8 cellular contexts compared by ENCODE assay signal in the genomic region with DNA sequence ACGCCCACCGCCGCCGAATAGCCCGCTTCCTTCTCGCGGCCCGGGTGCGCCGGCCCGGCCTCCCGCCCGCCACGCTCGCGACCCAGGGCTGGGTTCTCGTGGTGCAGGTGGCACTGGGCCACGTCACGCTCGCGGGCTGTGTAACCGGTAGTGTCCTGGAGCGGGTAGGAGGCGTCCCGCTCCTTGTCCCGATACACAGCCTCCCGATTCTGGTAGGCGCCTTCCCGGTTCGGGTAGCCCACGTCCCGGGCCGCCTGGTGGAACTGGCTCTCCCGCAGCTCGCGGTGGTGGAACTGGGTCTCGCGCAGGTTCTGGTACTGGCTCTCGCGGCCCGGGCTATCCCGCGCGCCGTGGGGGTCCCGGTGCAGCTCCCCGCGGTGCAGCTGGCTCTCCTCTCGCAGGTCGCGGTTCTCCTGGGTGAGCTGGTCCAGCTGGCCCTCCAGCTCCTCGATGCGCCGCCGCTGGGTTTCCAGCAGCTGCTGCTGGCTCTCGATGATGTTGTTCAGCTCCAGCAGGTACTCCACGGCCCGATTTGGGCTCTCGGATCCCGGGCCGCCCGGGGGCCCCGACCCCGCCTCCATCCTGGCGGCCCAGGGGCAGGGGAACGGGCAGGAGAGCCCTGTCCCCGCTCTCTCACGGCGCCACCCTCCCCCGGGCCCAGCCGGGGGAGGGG. TPM values are rescaled to one million over a fixed set of nuclear protein-coding genes. Genes with fewer than 3 reads are reported as not detected.
DNase-seq lines count a peak whose midpoint lies in the region; ATAC-seq lines count a peak whose summit lies in the region.

No MANE protein-coding gene starts in this region.

- peaks cover 6% of the 10 kb centered on the region for H3K4me1 Mint-ChIP-seq in T-helper 2 cell treated with Interferon-gamma antibody and Interleukin-4, amounts not matched to agents 5 μg/mL and 100 μg/mL, for 36 hours (ENCODE audit: low read depth)
- peaks cover 12% of the 10 kb centered on the region for H3K4me1 Mint-ChIP-seq in activated naive CD8-positive, alpha-beta T cell treated with anti-CD3 and anti-CD28 coated beads, Interleukin-2, amount 50 U/mL, for 24 hours

- peaks cover 0 to 5% (median 2%) of the 10 kb centered on the region in 5 donors for H3K9me3 ChIP-seq in subcutaneous abdominal adipose tissue (ENCODE audit: control insufficient read depth in 5 of 5, low read length in 5 of 5)

- H3K27me3 ChIP-seq in subcutaneous abdominal adipose tissue (ENCODE audit: control insufficient read depth in 5 of 5, insufficient read depth in 4 of 5, low read length in 5 of 5) = peaks cover 25 to 66% (median 48%) of the 10 kb centered on the region in 5 donors

- H3K27me3 Mint-ChIP-seq in T-helper 2 cell treated with Interferon-gamma antibody and Interleukin-4, amounts not matched to agents 5 μg/mL and 100 μg/mL, for 36 hours (ENCODE audit: low read depth) = peaks cover 65% of the 10 kb centered on the region
- peaks cover 47% of the 10 kb centered on the region for H3K27me3 Mint-ChIP-seq in activated naive CD8-positive, alpha-beta T cell treated with anti-CD3 and anti-CD28 coated beads, Interleukin-2, amount 50 U/mL, for 24 hours

- no peak overlapping the region for H3K27ac Mint-ChIP-seq in T-helper 2 cell treated with Interferon-gamma antibody and Interleukin-4, amounts not matched to agents 5 μg/mL and 100 μg/mL, for 36 hours
- no peak overlapping the region for H3K27ac Mint-ChIP-seq in activated naive CD8-positive, alpha-beta T cell treated with anti-CD3 and anti-CD28 coated beads, Interleukin-2, amount 50 U/mL, for 24 hours

- peaks cover 0 to 31% (median 24%) of the 10 kb centered on the region in 5 donors for H3K4me1 ChIP-seq in subcutaneous abdominal adipose tissue (ENCODE audit: control insufficient read depth in 5 of 5, insufficient read depth in 5 of 5, low read length in 5 of 5)

- peak overlapping the region in 4 of 5 donors; percentile 57 to 71 (median 60) for H3K4me3 ChIP-seq in subcutaneous abdominal adipose tissue (ENCODE audit: low read depth in 1 of 5, low read length in 5 of 5)

- no peak overlapping the region for H3K27ac ChIP-seq in subcutaneous abdominal adipose tissue (ENCODE audit: low read depth, low read length)

- H3K9me3 Mint-ChIP-seq in T-helper 2 cell treated with Interferon-gamma antibody and Interleukin-4, amounts not matched to agents 5 μg/mL and 100 μg/mL, for 36 hours = no peaks in the 10 kb centered on the region
- no peaks in the 10 kb centered on the region for H3K9me3 Mint-ChIP-seq in activated naive CD8-positive, alpha-beta T cell treated with anti-CD3 and anti-CD28 coated beads, Interleukin-2, amount 50 U/mL, for 24 hours

- H3K9ac ChIP-seq in subcutaneous abdominal adipose tissue (ENCODE audit: low read length in 5 of 5) = peak overlapping the region in 4 of 5 donors; percentile 29 to 50 (median 42)

- in situ Hi-C loops in G401 (cut with HindIII; ENCODE audit: low sequenced_read_pairs) = no loop called here

- DNase-seq in T-helper 2 cell treated with Interferon-gamma antibody and Interleukin-4, amounts not matched to agents 5 μg/mL and 100 μg/mL, for 36 hours (ENCODE audit: low spot score) = no peak
- DNase-seq in T-helper 2 cell = no peak
- peak; percentile 2 for DNase-seq in activated naive CD8-positive, alpha-beta T cell treated with anti-CD3 and anti-CD28 coated beads, Interleukin-2, amount 50 U/mL, for 24 hours
- DNase-seq in iPS-NIHi11 (ENCODE audit: low spot score) = peak; percentile 26
- DNase-seq in activated CD4-positive, CD25-positive, alpha-beta regulatory T cell (lab: John Stamatoyannopoulos, UW) = no peak
- no peak for DNase-seq in G401 (ENCODE audit: low spot score)

- peak overlapping the region; percentile 26 for H3K4me3 Mint-ChIP-seq in T-helper 2 cell treated with Interferon-gamma antibody and Interleukin-4, amounts not matched to agents 5 μg/mL and 100 μg/mL, for 36 hours
- H3K4me3 Mint-ChIP-seq in activated naive CD8-positive, alpha-beta T cell treated with anti-CD3 and anti-CD28 coated beads, Interleukin-2, amount 50 U/mL, for 24 hours = no peak overlapping the region

- no peaks in the 10 kb centered on the region for H3K36me3 Mint-ChIP-seq in T-helper 2 cell treated with Interferon-gamma antibody and Interleukin-4, amounts not matched to agents 5 μg/mL and 100 μg/mL, for 36 hours (ENCODE audit: low read depth)
- no peaks in the 10 kb centered on the region for H3K36me3 Mint-ChIP-seq in activated naive CD8-positive, alpha-beta T cell treated with anti-CD3 and anti-CD28 coated beads, Interleukin-2, amount 50 U/mL, for 24 hours (ENCODE audit: low read depth)

- no peak for ATAC-seq in activated naive CD8-positive, alpha-beta T cell treated with anti-CD3 and anti-CD28 coated beads, Interleukin-2, amount 50 U/mL, for 24 hours
- ATAC-seq in GM21423 (IDR thresholded peaks at IDR 0.05; ENCODE audit: unreplicated experiment) = no peak

- H3K36me3 ChIP-seq in subcutaneous abdominal adipose tissue (ENCODE audit: control insufficient read depth in 5 of 5, insufficient read depth in 5 of 5, low read length in 5 of 5) = no peaks in the 10 kb centered on the region

RNA-seq across cellular contexts. Expression of gene IQSEC2, which starts 39.3 kb away (rescaled TPM):
- 16.0 and 18.4 TPM in 2 replicates for total RNA-seq in G401 (2014; rRNA removed; shearing (Covaris generic))

Comparison
In these comparisons a context has a peak if more than half of its experiments do, and no peak if none do; other contexts are left out.
1. DNase-seq: peak in activated naive CD8-positive, alpha-beta T cell treated with anti-CD3 and anti-CD28 coated beads, Interleukin-2, amount 50 U/mL, for 24 hours (single experiment) and iPS-NIHi11 (single experiment); none in T-helper 2 cell treated with Interferon-gamma antibody and Interleukin-4, amounts not matched to agents 5 μg/mL and 100 μg/mL, for 36 hours (single experiment), T-helper 2 cell (0 of 5), activated CD4-positive, CD25-positive, alpha-beta regulatory T cell (0 of 4) and G401 (single experiment).